ENCODE assay signal across 17 cellular contexts in genomic region chr1:201582977-201583376, GRCh38. TPM values are rescaled to one million over a fixed set of nuclear protein-coding genes. Genes with fewer than 3 reads are reported as not detected.
DNase-seq lines count a peak whose midpoint lies in the region; ATAC-seq, FAIRE-seq and TF ChIP-seq lines count a peak whose summit lies in the region.
"Had no signal": no experiment of that assay in that cellular context is flagged by ENCODE, and none has a peak within 500 bp of the region (broad histone marks: within the 10 kb centered on the region; RNA-seq: fewer than 3 reads in every experiment).

No MANE protein-coding gene starts in this region.

- no peak overlapping the region for H3K4me3 ChIP-seq in A549
- H3K4me3 ChIP-seq in mucosa of stomach (ENCODE audit: low read length), result no peak overlapping the region
- H3K4me3 ChIP-seq: left lung, tibial nerve had no signal

- peaks cover 6% of the 10 kb centered on the region for H3K27me3 Mint-ChIP-seq in brain

- H3K4me1 ChIP-seq in A549 (peaks cover 37% of the 10 kb centered on the region), mucosa of stomach (ENCODE audit: control insufficient read depth, insufficient read depth, low read length) (peaks cover 16% of the 10 kb centered on the region)

- DNase-seq in A549 (ENCODE audit: low read depth in 1 of 2, low spot score in 1 of 2) (no peak), NCI-H1417 (lab: John Stamatoyannopoulos, UW) (peak; percentile 76 to 96 (median 85)), SKM-1 treated with dmso at 0.1 percent for 144 hours (lab: John Stamatoyannopoulos, UW; ENCODE audit: unreplicated experiment) (no peak), GM03348 (ENCODE audit: low spot score) (no peak), GM19239 (ENCODE audit: insufficient read length, low spot score) (no peak), NCI-H2171 treated with DMSO at 0.1 percent for 48 hours (lab: John Stamatoyannopoulos, UW) (no peak)
- DNase-seq: activated gamma-delta T cell; effector CD8-positive, alpha-beta T cell; left lung; NCI-H446; stimulated activated CD4-positive, alpha-beta T cell treated with anti-CD3 and anti-CD28 coated beads, Interleukin-2, amount 100 ng/mL, for 24 hours; SW 1271; WERI-Rb-1 had no signal

- peaks cover 4% of the 10 kb centered on the region for H3K27me3 ChIP-seq in mucosa of stomach (ENCODE audit: control insufficient read depth, insufficient read depth, low read length)
- H3K27me3 ChIP-seq: left lung, tibial nerve had no signal

- peak overlapping the region; percentile 37 for H3K9ac ChIP-seq in mucosa of stomach (ENCODE audit: low read length)

- peaks cover 6 to 13% (median 7%) of the 10 kb centered on the region in 5 experiments for H3K9me3 Mint-ChIP-seq in brain

- peak; percentile 31 to 37; a peak in 2 of 6 replicates for ATAC-seq in A549

- H3K4me2 ChIP-seq in A549, result 0 out of 3 replicates have a peak overlapping the region, but pooled peaks have one; percentile 12

- no peak for TF ChIP-seq POLR2A in A549 (IDR thresholded peaks at IDR 0.05; ENCODE audit: low read length)

- peak overlapping the region; percentile 77 to 95 (median 89) for H3K27ac Mint-ChIP-seq in brain
- H3K27ac Mint-ChIP-seq: nephron had no signal

- no peaks in the 10 kb centered on the region for H3K36me3 ChIP-seq in mucosa of stomach (ENCODE audit: control insufficient read depth, insufficient read depth, low read length)
- H3K36me3 ChIP-seq: left lung, tibial nerve, WERI-Rb-1 had no signal

- 91% methylated on average over 9 of the region's 10 CpGs for WGBS in A549 (ENCODE audit: missing lambda C conversion rate)

- no peak for TF ChIP-seq RAD21 in A549 (conservative IDR thresholded peaks at IDR 0.05 in 1 of 2, IDR thresholded peaks at IDR 0.05 in 1 of 2)

- CTCF ChIA-PET in A549 (lab: Yijun Ruan, JAX), result interaction anchor here (0.9 to 9.5 kb wide), 14 partner anchors 9 to 211 kb away, joined by 3 to 84 read pairs (median 6); no protein-coding TSS in a partner anchor

- POLR2A ChIA-PET in A549 (lab: Yijun Ruan, JAX), result interaction anchor here (0.7 kb wide), 1 partner anchor 39 kb away, joined by 3 read pairs; no protein-coding TSS in a partner anchor

- peak overlapping the region in 3 of 5 experiments; percentile 4 to 43 (median 28) for H3K4me3 Mint-ChIP-seq in brain
- H3K4me3 Mint-ChIP-seq: nephron had no signal

- H3K9me3 ChIP-seq in A549 (no peaks in the 10 kb centered on the region), mucosa of stomach (ENCODE audit: control insufficient read depth, low read length) (no peaks in the 10 kb centered on the region)
- H3K9me3 ChIP-seq: left lung, tibial nerve had no signal

- FAIRE-seq in A549 (lab: Jason Lieb, UNC), result no peak
- no peak for FAIRE-seq in GM19239 (lab: Jason Lieb, UNC)

- peaks cover 12% of the 10 kb centered on the region for H3K36me3 Mint-ChIP-seq in brain

- TF ChIP-seq CTCF in A549 (IDR thresholded peaks at IDR 0.05), result no peak
- no peak for TF ChIP-seq CTCF in brain (conservative IDR thresholded peaks at IDR 0.05)

- H3K27ac ChIP-seq in A549, result peak overlapping the region; percentile 23 to 73; a peak in 4 of 6 replicates
- H3K27ac ChIP-seq: WERI-Rb-1 had no signal

- no peak for TF ChIP-seq EP300 in A549 (IDR thresholded peaks at IDR 0.05)

- H3K4me1 Mint-ChIP-seq in brain, result peaks cover 51% of the 10 kb centered on the region

TF ChIP-seq in A549, 52 proteins besides CTCF, POLR2A, EP300 and RAD21:
- TF ChIP-seq, protein P1, sequence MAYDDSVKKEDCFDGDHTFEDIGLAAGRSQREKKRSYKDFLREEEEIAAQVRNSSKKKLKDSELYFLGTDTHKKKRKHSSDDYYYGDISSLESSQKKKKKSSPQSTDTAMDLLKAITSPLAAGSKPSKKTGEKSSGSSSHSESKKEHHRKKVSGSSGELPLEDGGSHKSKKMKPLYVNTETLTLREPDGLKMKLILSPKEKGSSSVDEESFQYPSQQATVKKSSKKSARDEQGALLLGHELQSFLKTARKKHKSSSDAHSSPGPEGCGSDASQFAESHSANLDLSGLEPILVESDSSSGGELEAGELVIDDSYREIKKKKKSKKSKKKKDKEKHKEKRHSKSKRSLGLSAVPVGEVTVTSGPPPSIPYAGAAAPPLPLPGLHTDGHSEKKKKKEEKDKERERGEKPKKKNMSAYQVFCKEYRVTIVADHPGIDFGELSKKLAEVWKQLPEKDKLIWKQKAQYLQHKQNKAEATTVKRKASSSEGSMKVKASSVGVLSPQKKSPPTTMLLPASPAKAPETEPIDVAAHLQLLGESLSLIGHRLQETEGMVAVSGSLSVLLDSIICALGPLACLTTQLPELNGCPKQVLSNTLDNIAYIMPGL (CRISPR knock-in tag; IDR thresholded peaks at IDR 0.05; ENCODE audit: borderline replicate concordance), result no peak
- no peak for TF ChIP-seq POLR2AphosphoS2 (conservative IDR thresholded peaks at IDR 0.05; ENCODE audit: low read length)
- no peak for TF ChIP-seq RARB (CRISPR knock-in tag; IDR thresholded peaks at IDR 0.05)
- no peak for TF ChIP-seq MYC (IDR thresholded peaks at IDR 0.05; ENCODE audit: borderline replicate concordance, low read length)
- no peak for TF ChIP-seq SREBF2 (IDR thresholded peaks at IDR 0.05)
- no peak for TF ChIP-seq EHF (CRISPR knock-in tag; IDR thresholded peaks at IDR 0.05)
- TF ChIP-seq SMC3 (IDR thresholded peaks at IDR 0.05), result no peak
- TF ChIP-seq NPAS2 (CRISPR knock-in tag; IDR thresholded peaks at IDR 0.05; ENCODE audit: borderline replicate concordance), result no peak
- TF ChIP-seq HOXB13 (CRISPR knock-in tag; IDR thresholded peaks at IDR 0.05; ENCODE audit: low read depth), result no peak
- no peak for TF ChIP-seq HOXA7 (CRISPR knock-in tag; IDR thresholded peaks at IDR 0.05)
- no peak for TF ChIP-seq ZFP36 (IDR thresholded peaks at IDR 0.05; ENCODE audit: borderline replicate concordance, partially characterized antibody)
- TF ChIP-seq, protein P2, sequence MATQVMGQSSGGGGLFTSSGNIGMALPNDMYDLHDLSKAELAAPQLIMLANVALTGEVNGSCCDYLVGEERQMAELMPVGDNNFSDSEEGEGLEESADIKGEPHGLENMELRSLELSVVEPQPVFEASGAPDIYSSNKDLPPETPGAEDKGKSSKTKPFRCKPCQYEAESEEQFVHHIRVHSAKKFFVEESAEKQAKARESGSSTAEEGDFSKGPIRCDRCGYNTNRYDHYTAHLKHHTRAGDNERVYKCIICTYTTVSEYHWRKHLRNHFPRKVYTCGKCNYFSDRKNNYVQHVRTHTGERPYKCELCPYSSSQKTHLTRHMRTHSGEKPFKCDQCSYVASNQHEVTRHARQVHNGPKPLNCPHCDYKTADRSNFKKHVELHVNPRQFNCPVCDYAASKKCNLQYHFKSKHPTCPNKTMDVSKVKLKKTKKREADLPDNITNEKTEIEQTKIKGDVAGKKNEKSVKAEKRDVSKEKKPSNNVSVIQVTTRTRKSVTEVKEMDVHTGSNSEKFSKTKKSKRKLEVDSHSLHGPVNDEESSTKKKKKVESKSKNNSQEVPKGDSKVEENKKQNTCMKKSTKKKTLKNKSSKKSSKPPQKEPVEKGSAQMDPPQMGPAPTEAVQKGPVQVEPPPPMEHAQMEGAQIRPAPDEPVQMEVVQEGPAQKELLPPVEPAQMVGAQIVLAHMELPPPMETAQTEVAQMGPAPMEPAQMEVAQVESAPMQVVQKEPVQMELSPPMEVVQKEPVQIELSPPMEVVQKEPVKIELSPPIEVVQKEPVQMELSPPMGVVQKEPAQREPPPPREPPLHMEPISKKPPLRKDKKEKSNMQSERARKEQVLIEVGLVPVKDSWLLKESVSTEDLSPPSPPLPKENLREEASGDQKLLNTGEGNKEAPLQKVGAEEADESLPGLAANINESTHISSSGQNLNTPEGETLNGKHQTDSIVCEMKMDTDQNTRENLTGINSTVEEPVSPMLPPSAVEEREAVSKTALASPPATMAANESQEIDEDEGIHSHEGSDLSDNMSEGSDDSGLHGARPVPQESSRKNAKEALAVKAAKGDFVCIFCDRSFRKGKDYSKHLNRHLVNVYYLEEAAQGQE (IDR thresholded peaks at IDR 0.05), result no peak
- no peak for TF ChIP-seq ZSCAN20 (CRISPR knock-in tag; IDR thresholded peaks at IDR 0.05)

RNA-seq across cellular contexts. Expression of gene NAV1, which starts 44.0 kb away (rescaled TPM):
- polyA plus RNA-seq in A549 (2011; rRNA removed) (3.7 and 6.4 TPM in 2 replicates), A549 (2017; fragmentation: RNase III; extraction: RNeasy Plus Mini Kit Qiagen cat#74134 plus additional on column Dnase treatment) (6.1 to 8.4 TPM (median 6.6 TPM) in 3 replicates), brain (ENCODE audit: insufficient read depth, low read depth, low replicate concordance) (55.4 TPM)
- polyA plus RNA-seq in A549 (2012; cell fraction: cytosol; rRNA removed), result 2.0 and 3.1 TPM in 2 replicates
- 5.0 and 5.5 TPM in 2 replicates for polyA plus RNA-seq in A549 (2012; cell fraction: nucleus; rRNA removed)
- polyA minus RNA-seq in A549 (2011; rRNA and poly(A)+ RNA removed), result 11.7 and 12.6 TPM in 2 replicates

Comparison
In these comparisons a context has a peak if more than half of its experiments do, and no peak if none do; other contexts are left out.
1. DNase-seq: peak in NCI-H1417 (3 of 3); none in A549 (0 of 2), SKM-1 treated with dmso at 0.1 percent for 144 hours (single experiment), GM03348 (single experiment), GM19239 (single experiment) and NCI-H2171 treated with DMSO at 0.1 percent for 48 hours (single experiment).